Comparison of ENCODE assay signal across 10 cellular contexts in genomic region chr11:44570411-44571155, GRCh38. TPM values are rescaled to one million over a fixed set of nuclear protein-coding genes. Genes with fewer than 3 reads are reported as not detected.
DNase-seq lines count a peak whose midpoint lies in the region; ATAC-seq lines count a peak whose summit lies in the region.
"Had no signal": no experiment of that assay in that cellular context is flagged by ENCODE, and none has a peak within 500 bp of the region (broad histone marks: within the 10 kb centered on the region; RNA-seq: fewer than 3 reads in every experiment).

No MANE protein-coding gene starts in this region.

- CTCF ChIA-PET in activated CD4-positive, alpha-beta memory T cell treated with anti-CD3 and anti-CD28 coated beads, Interleukin-2, amount 10 ng/mL, durations not matched to agents 7 days and 5 days (lab: Charles Lee) = interaction anchor here (0.7 to 4.0 kb wide), 4 partner anchors 11 to 321 kb away, joined by 3 to 21 read pairs (median 4); no protein-coding TSS in a partner anchor

- peaks cover 80% of the 10 kb centered on the region for H3K36me3 Mint-ChIP-seq in stimulated activated naive CD8-positive, alpha-beta T cell treated with anti-CD3 and anti-CD28 coated beads, Interleukin-15, Interleukin-2, amounts not matched to agents 100 ng/mL and 50 ng/mL, for 24 hours (ENCODE audit: low read depth)
- peaks cover 71% of the 10 kb centered on the region for H3K36me3 Mint-ChIP-seq in activated CD4-positive, alpha-beta memory T cell treated with anti-CD3 and anti-CD28 coated beads, Interleukin-2, amount 10 ng/mL, durations not matched to agents 7 days and 5 days (ENCODE audit: low read depth)

- ATAC-seq in stimulated activated naive CD8-positive, alpha-beta T cell treated with anti-CD3 and anti-CD28 coated beads, Interleukin-15, Interleukin-2, amounts not matched to agents 100 U/mL and 50 U/mL, for 24 hours = no peak
- peak; percentile 27 for ATAC-seq in left lobe of liver
- ATAC-seq in HG02623 (IDR thresholded peaks at IDR 0.05; ENCODE audit: unreplicated experiment) = no peak
- no peak for ATAC-seq in HG02981 (IDR thresholded peaks at IDR 0.05; ENCODE audit: unreplicated experiment)

- H3K4me1 Mint-ChIP-seq in stimulated activated naive CD8-positive, alpha-beta T cell treated with anti-CD3 and anti-CD28 coated beads, Interleukin-15, Interleukin-2, amounts not matched to agents 100 ng/mL and 50 ng/mL, for 24 hours (ENCODE audit: low read depth) = peaks cover 89% of the 10 kb centered on the region
- peaks cover 92% of the 10 kb centered on the region for H3K4me1 Mint-ChIP-seq in activated CD4-positive, alpha-beta memory T cell treated with anti-CD3 and anti-CD28 coated beads, Interleukin-2, amount 10 ng/mL, durations not matched to agents 7 days and 5 days

- H3K27ac Mint-ChIP-seq in stimulated activated naive CD8-positive, alpha-beta T cell treated with anti-CD3 and anti-CD28 coated beads, Interleukin-15, Interleukin-2, amounts not matched to agents 100 ng/mL and 50 ng/mL, for 24 hours = peak overlapping the region; percentile 100
- H3K27ac Mint-ChIP-seq in activated CD4-positive, alpha-beta memory T cell treated with anti-CD3 and anti-CD28 coated beads, Interleukin-2, amount 10 ng/mL, durations not matched to agents 7 days and 5 days = peak overlapping the region; percentile 90

- H3K4me3 Mint-ChIP-seq in stimulated activated naive CD8-positive, alpha-beta T cell treated with anti-CD3 and anti-CD28 coated beads, Interleukin-15, Interleukin-2, amounts not matched to agents 100 ng/mL and 50 ng/mL, for 24 hours = peak overlapping the region; percentile 91
- H3K4me3 Mint-ChIP-seq in activated CD4-positive, alpha-beta memory T cell treated with anti-CD3 and anti-CD28 coated beads, Interleukin-2, amount 10 ng/mL, durations not matched to agents 7 days and 5 days = peak overlapping the region; percentile 78

- no peaks in the 10 kb centered on the region for H3K27me3 Mint-ChIP-seq in stimulated activated naive CD8-positive, alpha-beta T cell treated with anti-CD3 and anti-CD28 coated beads, Interleukin-15, Interleukin-2, amounts not matched to agents 100 ng/mL and 50 ng/mL, for 24 hours
- H3K27me3 Mint-ChIP-seq in activated CD4-positive, alpha-beta memory T cell treated with anti-CD3 and anti-CD28 coated beads, Interleukin-2, amount 10 ng/mL, durations not matched to agents 7 days and 5 days = no peaks in the 10 kb centered on the region

- POLR2A ChIA-PET in activated CD4-positive, alpha-beta memory T cell treated with anti-CD3 and anti-CD28 coated beads, Interleukin-2, amount 10 ng/mL, durations not matched to agents 7 days and 5 days (lab: Charles Lee) = interaction anchor here (0.6 to 4.9 kb wide), 4 partner anchors 12 to 41 kb away, joined by 3 to 56 read pairs (median 14); no protein-coding TSS in a partner anchor

- no peak for DNase-seq in stimulated activated naive CD8-positive, alpha-beta T cell treated with anti-CD3 and anti-CD28 coated beads, Interleukin-15, Interleukin-2, amounts not matched to agents 100 U/mL and 50 U/mL, for 24 hours
- DNase-seq in activated CD4-positive, alpha-beta memory T cell treated with anti-CD3 and anti-CD28 coated beads, Interleukin-2, amount 10 ng/mL, durations not matched to agents 7 days and 5 days = no peak
- DNase-seq in left lobe of liver (ENCODE audit: low spot score) = no peak
- no peak for DNase-seq in NCI-H524 treated with DMSO at 0.1 percent for 48 hours (lab: John Stamatoyannopoulos, UW)
- DNase-seq in DMS153 treated with DMSO at 0.1 percent for 48 hours (lab: John Stamatoyannopoulos, UW; ENCODE audit: unreplicated experiment) = no peak
- DNase-seq: caudate nucleus, NCI-H2081 had no signal

- H3K9me3 Mint-ChIP-seq in stimulated activated naive CD8-positive, alpha-beta T cell treated with anti-CD3 and anti-CD28 coated beads, Interleukin-15, Interleukin-2, amounts not matched to agents 100 ng/mL and 50 ng/mL, for 24 hours = no peaks in the 10 kb centered on the region
- no peaks in the 10 kb centered on the region for H3K9me3 Mint-ChIP-seq in activated CD4-positive, alpha-beta memory T cell treated with anti-CD3 and anti-CD28 coated beads, Interleukin-2, amount 10 ng/mL, durations not matched to agents 7 days and 5 days

RNA-seq across cellular contexts. Expression of gene CD82, which starts 5.1 kb away (rescaled TPM):
- 100 to 1,000 TPM; 193 to 208 TPM for total RNA-seq in activated CD4-positive, alpha-beta memory T cell treated with anti-CD3 and anti-CD28 coated beads, Interleukin-2, amount 10 ng/mL, durations not matched to agents 7 days and 5 days
- 60.6 TPM for total RNA-seq in left lobe of liver
